In the genomic region with DNA sequence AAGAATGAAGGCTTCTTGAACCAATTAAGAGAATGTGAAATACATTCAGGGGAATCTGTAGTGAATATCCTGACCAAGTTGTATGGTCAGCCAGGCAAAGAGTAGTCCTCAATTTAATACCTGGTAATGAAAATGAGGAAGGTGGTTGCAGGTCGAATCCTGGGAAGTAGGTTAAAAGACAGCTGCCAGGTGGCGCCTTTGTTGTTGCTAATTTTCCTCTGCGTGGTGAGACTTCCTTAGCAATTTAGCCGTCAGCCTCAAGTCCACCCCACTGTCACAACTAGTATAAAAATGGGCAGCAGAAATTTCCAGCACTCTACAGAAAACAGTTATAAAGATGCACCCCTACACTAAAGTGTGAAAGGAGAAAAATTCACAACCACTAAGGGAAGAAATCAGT, we compare ENCODE assay signal across 10 cellular contexts.
DNase-seq lines count a peak whose midpoint lies in the region; ATAC-seq and TF ChIP-seq lines count a peak whose summit lies in the region.
"Had no signal": no experiment of that assay in that cellular context is flagged by ENCODE, and none has a peak within 500 bp of the region (broad histone marks: within the 10 kb centered on the region; RNA-seq: fewer than 3 reads in every experiment).

No MANE protein-coding gene starts in this region.

- H3K27me3 Mint-ChIP-seq in activated naive CD4-positive, alpha-beta T cell treated with anti-CD3 and anti-CD28 coated beads for 36 hours (ENCODE audit: low read depth) = peaks cover 24% of the 10 kb centered on the region

- no peak overlapping the region for H3K27ac ChIP-seq in thyroid gland
- H3K27ac ChIP-seq: gastrocnemius medialis had no signal

- intact Hi-C loops in activated naive CD4-positive, alpha-beta T cell treated with anti-CD3 and anti-CD28 coated beads for 36 hours (cut with micrococcal nuclease) = loop anchor here (1.0 kb wide), 1 partner anchor 338 kb away; no protein-coding TSS in a partner anchor
- intact Hi-C loops in thyroid gland (cut with DNase I) = loop anchor here (5.0 kb wide), 1 partner anchor 328 kb away; the partner anchor contains the start of gene LHFPL6

- 33 to 37% methylated on average over 4 of the region's 4 CpGs for WGBS in thyroid gland, 2 donors

- no peaks in the 10 kb centered on the region for H3K27me3 ChIP-seq in thyroid gland
- H3K27me3 ChIP-seq: gastrocnemius medialis had no signal

- TF ChIP-seq POLR2A in thyroid gland (IDR thresholded peaks at IDR 0.05) = no peak

- H3K9me3 Mint-ChIP-seq in activated naive CD4-positive, alpha-beta T cell treated with anti-CD3 and anti-CD28 coated beads for 36 hours = no peaks in the 10 kb centered on the region
- no peaks in the 10 kb centered on the region for H3K9me3 Mint-ChIP-seq in activated naive CD4-positive, alpha-beta T cell treated with anti-CD3 and anti-CD28 coated beads, Interleukin-2, amount 50 U/mL, for 72 hours

- no peaks in the 10 kb centered on the region for H3K9me3 ChIP-seq in thyroid gland
- H3K9me3 ChIP-seq: gastrocnemius medialis had no signal

- no peak overlapping the region for H3K4me3 Mint-ChIP-seq in activated naive CD4-positive, alpha-beta T cell treated with anti-CD3 and anti-CD28 coated beads for 36 hours

- no peak for ATAC-seq in activated naive CD4-positive, alpha-beta T cell treated with anti-CD3 and anti-CD28 coated beads, Interleukin-2, amount 50 U/mL, for 72 hours
- ATAC-seq in GM21737 (IDR thresholded peaks at IDR 0.05; ENCODE audit: unreplicated experiment) (no peak), esophagus mucosa (no peak)
- ATAC-seq: gastrocnemius medialis had no signal

- peak; percentile 17 for DNase-seq in activated naive CD4-positive, alpha-beta T cell treated with anti-CD3 and anti-CD28 coated beads for 36 hours
- DNase-seq in activated naive CD4-positive, alpha-beta T cell treated with anti-CD3 and anti-CD28 coated beads, Interleukin-2, amount 50 U/mL, for 72 hours (ENCODE audit: low spot score in 2 of 2) = no peak
- DNase-seq in NCI-H69 (lab: John Stamatoyannopoulos, UW) = peak; percentile 74
- DNase-seq in fibroblast of peridontal ligament (ENCODE audit: extremely low read depth) = peak; percentile 18
- DNase-seq in thyroid gland = peak; percentile 26 to 37
- no peak for DNase-seq in mesenteric fat pad (ENCODE audit: low spot score)
- DNase-seq: DND-41, gastrocnemius medialis had no signal

- H3K4me1 ChIP-seq in thyroid gland = no peaks in the 10 kb centered on the region
- H3K4me1 ChIP-seq: gastrocnemius medialis had no signal

- H3K4me3 ChIP-seq in thyroid gland (replicated peaks in 1 of 3) = no peak overlapping the region
- H3K4me3 ChIP-seq: gastrocnemius medialis had no signal

- no peaks in the 10 kb centered on the region for H3K4me1 Mint-ChIP-seq in activated naive CD4-positive, alpha-beta T cell treated with anti-CD3 and anti-CD28 coated beads for 36 hours (ENCODE audit: low read depth)

- no peaks in the 10 kb centered on the region for H3K36me3 ChIP-seq in thyroid gland
- H3K36me3 ChIP-seq: gastrocnemius medialis had no signal

- CTCF ChIA-PET in activated naive CD4-positive, alpha-beta T cell treated with anti-CD3 and anti-CD28 coated beads for 36 hours (lab: Charles Lee) = interaction anchor here (0.9 to 2.2 kb wide), 3 partner anchors 74 to 338 kb away, joined by 3 to 6 read pairs (median 3); no protein-coding TSS in a partner anchor

- no peak overlapping the region for H3K27ac Mint-ChIP-seq in activated naive CD4-positive, alpha-beta T cell treated with anti-CD3 and anti-CD28 coated beads for 36 hours
- H3K27ac Mint-ChIP-seq in activated naive CD4-positive, alpha-beta T cell treated with anti-CD3 and anti-CD28 coated beads, Interleukin-2, amount 50 U/mL, for 72 hours = no peak overlapping the region

- H3K36me3 Mint-ChIP-seq in activated naive CD4-positive, alpha-beta T cell treated with anti-CD3 and anti-CD28 coated beads for 36 hours (ENCODE audit: low read depth) = no peaks in the 10 kb centered on the region
- no peaks in the 10 kb centered on the region for H3K36me3 Mint-ChIP-seq in activated naive CD4-positive, alpha-beta T cell treated with anti-CD3 and anti-CD28 coated beads, Interleukin-2, amount 50 U/mL, for 72 hours

- peak in 3 of 6 experiments; percentile 27 to 40 (median 30) for TF ChIP-seq CTCF in thyroid gland (IDR thresholded peaks at IDR 0.05)

Comparison
In these comparisons a context has a peak if more than half of its experiments do, and no peak if none do; other contexts are left out.
1. DNase-seq: peak in activated naive CD4-positive, alpha-beta T cell treated with anti-CD3 and anti-CD28 coated beads for 36 hours (single experiment), NCI-H69 (single experiment), fibroblast of peridontal ligament (single experiment) and thyroid gland (2 of 2); none in activated naive CD4-positive, alpha-beta T cell treated with anti-CD3 and anti-CD28 coated beads, Interleukin-2, amount 50 U/mL, for 72 hours (0 of 2) and mesenteric fat pad (single experiment).